Comparison of ENCODE assay signal across 8 cellular contexts in the genomic region with DNA sequence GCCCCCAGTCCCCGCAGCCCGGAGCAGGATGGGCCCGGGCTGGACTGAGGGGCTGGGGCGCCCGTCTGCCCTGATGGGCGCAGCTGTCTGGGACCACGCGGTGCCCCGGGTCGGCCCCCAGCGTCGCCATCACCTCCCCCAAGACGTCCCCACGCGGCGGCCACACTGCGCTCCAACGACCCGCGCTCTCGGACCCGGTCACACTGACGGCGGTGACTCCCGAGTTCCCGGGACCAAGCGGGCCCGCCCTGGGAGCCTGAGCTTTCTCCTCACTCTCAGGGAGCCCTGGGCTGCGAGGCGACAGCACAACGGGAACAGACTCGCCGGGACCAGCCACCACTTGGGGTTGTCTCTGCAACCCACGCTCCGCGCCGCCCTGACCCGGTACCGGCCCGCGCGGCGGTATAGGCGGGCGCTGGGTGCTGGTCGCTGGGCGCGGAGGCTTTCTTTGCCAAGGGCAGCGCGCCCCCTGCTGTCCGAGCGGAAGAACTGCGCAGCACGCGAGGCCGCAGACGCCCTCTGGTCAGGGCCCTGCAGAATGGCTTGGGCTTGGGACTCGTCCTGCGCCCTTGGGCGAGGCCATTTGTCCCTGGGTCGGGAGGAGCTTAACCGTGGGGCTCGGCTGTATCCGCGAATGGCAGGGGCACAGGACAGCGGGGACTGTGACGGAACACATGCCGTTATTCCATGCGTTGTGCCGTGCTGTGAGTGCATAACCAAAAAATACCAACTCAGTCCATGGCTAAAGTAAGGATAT.
A peak's percentile ranks its signal among the peaks of the same experiment; 100 is the strongest.
DNase-seq lines count a peak whose midpoint lies in the region; ATAC-seq lines count a peak whose summit lies in the region.

No MANE protein-coding gene starts in this region.

- no peaks in the 10 kb centered on the region for H3K36me3 Mint-ChIP-seq in activated naive CD4-positive, alpha-beta T cell treated with anti-CD3 and anti-CD28 coated beads, Interleukin-2, amount 10 ng/mL, durations not matched to agents 7 days and 5 days

- peak overlapping the region; percentile 44 for H3K4me3 Mint-ChIP-seq in activated naive CD4-positive, alpha-beta T cell treated with anti-CD3 and anti-CD28 coated beads, Interleukin-2, amount 10 ng/mL, durations not matched to agents 7 days and 5 days

- peaks cover 40% of the 10 kb centered on the region for H3K27me3 Mint-ChIP-seq in activated naive CD4-positive, alpha-beta T cell treated with anti-CD3 and anti-CD28 coated beads, Interleukin-2, amount 10 ng/mL, durations not matched to agents 7 days and 5 days

- H3K4me3 ChIP-seq in SK-N-MC: peak overlapping the region; percentile 86
- peak overlapping the region in 4 of 5 donors; percentile 65 to 76 (median 70) for H3K4me3 ChIP-seq in subcutaneous abdominal adipose tissue (ENCODE audit: low read depth in 1 of 5, low read length in 5 of 5)

- H3K9me3 Mint-ChIP-seq in activated naive CD4-positive, alpha-beta T cell treated with anti-CD3 and anti-CD28 coated beads, Interleukin-2, amount 10 ng/mL, durations not matched to agents 7 days and 5 days: no peaks in the 10 kb centered on the region

- H3K9me3 ChIP-seq in SK-N-MC (ENCODE audit: low read depth, low read length) (no peaks in the 10 kb centered on the region), subcutaneous abdominal adipose tissue (ENCODE audit: control insufficient read depth in 5 of 5, low read length in 5 of 5) (no peaks in the 10 kb centered on the region)

- no peaks in the 10 kb centered on the region for H3K36me3 ChIP-seq in SK-N-MC (ENCODE audit: insufficient read depth, low read length)
- H3K36me3 ChIP-seq in subcutaneous abdominal adipose tissue (ENCODE audit: control insufficient read depth in 5 of 5, insufficient read depth in 5 of 5, low read length in 5 of 5): no peaks in the 10 kb centered on the region

- no peaks in the 10 kb centered on the region for H3K27me3 ChIP-seq in subcutaneous abdominal adipose tissue (ENCODE audit: control insufficient read depth in 5 of 5, insufficient read depth in 4 of 5, low read length in 5 of 5)

- H3K4me1 Mint-ChIP-seq in activated naive CD4-positive, alpha-beta T cell treated with anti-CD3 and anti-CD28 coated beads, Interleukin-2, amount 10 ng/mL, durations not matched to agents 7 days and 5 days: no peaks in the 10 kb centered on the region

- peaks cover 0 to 14% (median 14%) of the 10 kb centered on the region in 5 donors for H3K4me1 ChIP-seq in subcutaneous abdominal adipose tissue (ENCODE audit: control insufficient read depth in 5 of 5, insufficient read depth in 5 of 5, low read length in 5 of 5)

- DNase-seq in DMS53 (lab: John Stamatoyannopoulos, UW) (peak; percentile 96), KG1 (lab: John Stamatoyannopoulos, UW) (peak; percentile 34), SK-N-MC (ENCODE audit: low read depth, low spot score) (no peak), globus pallidus (ENCODE audit: low spot score) (peak; percentile 61), nucleus accumbens (lab: John Stamatoyannopoulos, UW) (peak in 49 of 56 donors; percentile 19 to 83 (median 58))
- DNase-seq in activated naive CD4-positive, alpha-beta T cell treated with anti-CD3 and anti-CD28 coated beads, Interleukin-2, amount 10 ng/mL, durations not matched to agents 7 days and 5 days: peak; percentile 78

- no peak overlapping the region for H3K27ac ChIP-seq in SK-N-MC
- no peak overlapping the region for H3K27ac ChIP-seq in subcutaneous abdominal adipose tissue (ENCODE audit: low read depth, low read length)

- H3K9ac ChIP-seq in SK-N-MC (ENCODE audit: insufficient read length) (peak overlapping the region; percentile 79), subcutaneous abdominal adipose tissue (ENCODE audit: low read length in 5 of 5) (peak overlapping the region in 3 of 5 donors; percentile 58 to 72 (median 60))

- CTCF ChIA-PET in activated naive CD4-positive, alpha-beta T cell treated with anti-CD3 and anti-CD28 coated beads, Interleukin-2, amount 10 ng/mL, durations not matched to agents 7 days and 5 days (lab: Charles Lee): interaction anchor here (0.6 to 5.2 kb wide), 17 partner anchors 11 to 383 kb away, joined by 3 to 64 read pairs (median 4); no protein-coding TSS in a partner anchor

- peak; percentile 82 for ATAC-seq in GM21529 (IDR thresholded peaks at IDR 0.05; ENCODE audit: unreplicated experiment)

- no peak overlapping the region for H3K27ac Mint-ChIP-seq in activated naive CD4-positive, alpha-beta T cell treated with anti-CD3 and anti-CD28 coated beads, Interleukin-2, amount 10 ng/mL, durations not matched to agents 7 days and 5 days
